9 cellular contexts compared by ENCODE assay signal in genomic region chr19:47663911-47664771, GRCh38. TPM values are rescaled to one million over a fixed set of nuclear protein-coding genes. Genes with fewer than 3 reads are reported as not detected.
DNase-seq lines count a peak whose midpoint lies in the region; ATAC-seq lines count a peak whose summit lies in the region.
"Had no signal": no experiment of that assay in that cellular context is flagged by ENCODE, and none has a peak within 500 bp of the region (broad histone marks: within the 10 kb centered on the region; RNA-seq: fewer than 3 reads in every experiment).

No MANE protein-coding gene starts in this region.

- DNase-seq in ELF-1 (ENCODE audit: low read depth, low spot score) (peak; percentile 27), SW480 (ENCODE audit: low spot score) (peak; percentile 29), glomerular visceral epithelial cell (ENCODE audit: extremely low spot score) (peak; percentile 83), pulmonary artery endothelial cell (ENCODE audit: low read depth, low spot score) (peak; percentile 36), NCI-H187 (lab: John Stamatoyannopoulos, UW) (no peak), NCI-H1930 (lab: John Stamatoyannopoulos, UW) (no peak)
- no peak for DNase-seq in effector memory CD4-positive, alpha-beta T cell
- DNase-seq: cerebellar nuclear complex had no signal

- peaks cover 5% of the 10 kb centered on the region for H3K36me3 ChIP-seq in effector memory CD4-positive, alpha-beta T cell (ENCODE audit: control insufficient read depth, insufficient read depth, low read length)

- no peak overlapping the region for H3K4me3 ChIP-seq in effector memory CD4-positive, alpha-beta T cell (ENCODE audit: insufficient read depth, low read depth, low read length, poor library complexity, severe bottlenecking)

- H3K9me3 ChIP-seq in effector memory CD4-positive, alpha-beta T cell (ENCODE audit: control insufficient read depth, low read length), result no peaks in the 10 kb centered on the region

- H3K4me1 ChIP-seq in effector memory CD4-positive, alpha-beta T cell (ENCODE audit: control insufficient read depth, insufficient read depth, low read length, poor library complexity, severe bottlenecking), result no peaks in the 10 kb centered on the region

- no peaks in the 10 kb centered on the region for H3K27me3 ChIP-seq in effector memory CD4-positive, alpha-beta T cell (replicated peaks; ENCODE audit: control insufficient read depth, insufficient read depth, low read length, poor library complexity, severe bottlenecking)

- no peak for ATAC-seq in HG02588 (IDR thresholded peaks at IDR 0.05; ENCODE audit: unreplicated experiment)

- H3K27ac ChIP-seq in effector memory CD4-positive, alpha-beta T cell (ENCODE audit: insufficient read depth, low read length, poor library complexity, severe bottlenecking), result no peak overlapping the region

RNA-seq across cellular contexts. Expression of gene EHD2, which starts 49.1 kb away (rescaled TPM):
- 97.5 and 98.8 TPM in 2 replicates for total RNA-seq in pulmonary artery endothelial cell

RNA-seq across cellular contexts. Expression of gene BICRA, which starts 55.2 kb away (rescaled TPM):
- 4.2 and 5.4 TPM in 2 replicates for total RNA-seq in pulmonary artery endothelial cell

Comparison
In these comparisons a context has a peak if more than half of its experiments do, and no peak if none do; other contexts are left out.
1. DNase-seq: peak in ELF-1 (single experiment), SW480 (single experiment), glomerular visceral epithelial cell (single experiment) and pulmonary artery endothelial cell (single experiment); none in NCI-H187 (0 of 2), effector memory CD4-positive, alpha-beta T cell (0 of 3) and NCI-H1930 (0 of 2).